In the genomic region with DNA sequence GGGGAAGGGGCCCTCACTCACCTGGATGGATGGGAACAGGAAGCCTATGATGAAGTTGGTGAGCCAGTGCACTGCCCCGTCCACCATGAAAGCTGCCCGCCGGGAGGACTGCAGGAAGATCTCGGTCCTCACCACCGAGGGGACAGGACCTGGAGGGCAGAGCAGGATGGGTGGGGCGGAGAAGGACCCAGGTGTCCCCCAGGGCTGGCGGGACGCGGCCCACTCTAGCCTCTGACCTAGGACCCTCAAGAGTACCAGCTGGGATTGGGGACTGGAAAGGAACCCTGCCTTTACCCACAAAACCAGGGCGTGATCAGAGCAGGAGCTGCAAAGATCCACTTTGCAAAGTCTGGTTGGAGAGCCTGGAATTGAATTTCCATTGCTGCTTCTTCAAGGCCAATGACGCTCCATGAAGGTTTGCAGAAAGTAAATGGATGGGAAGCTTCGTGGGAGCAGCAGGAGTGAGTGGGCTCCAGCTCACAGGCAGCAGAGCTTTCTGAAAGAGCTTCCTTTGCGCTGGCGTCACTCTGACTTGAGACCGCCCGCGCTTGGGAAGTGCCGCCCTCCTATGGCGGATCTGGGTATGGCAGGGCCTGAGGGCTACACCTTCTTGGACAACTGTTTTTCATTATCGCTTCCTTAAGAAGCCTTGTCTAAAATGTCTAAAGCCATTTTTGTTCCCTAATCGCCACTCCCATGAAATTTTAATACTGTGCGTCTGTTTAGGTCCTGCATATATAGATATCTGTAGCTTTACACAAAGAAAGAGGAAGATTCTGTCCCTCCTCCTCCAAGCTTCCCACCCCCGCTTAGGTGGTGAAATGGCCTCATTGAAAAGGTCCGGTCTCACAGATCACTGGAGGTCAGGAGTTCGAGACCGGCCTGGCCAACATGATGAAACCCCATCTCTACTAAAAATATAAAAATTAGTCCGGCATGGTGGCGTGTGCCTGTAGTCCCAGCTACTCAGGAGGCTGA, we compare ENCODE assay signal across 8 cellular contexts. TPM values are rescaled to one million over a fixed set of nuclear protein-coding genes. Genes with fewer than 3 reads are reported as not detected.
DNase-seq lines count a peak whose midpoint lies in the region; ATAC-seq, FAIRE-seq and TF ChIP-seq lines count a peak whose summit lies in the region.

No MANE protein-coding gene starts in this region.

- peak; percentile 88 for DNase-seq in AG10803 (ENCODE audit: low read depth)
- peak; percentile 75 for DNase-seq in GM19239 (ENCODE audit: insufficient read length, low spot score)
- DNase-seq in NCI-H748 (lab: John Stamatoyannopoulos, UW; ENCODE audit: unreplicated experiment) = peak; percentile 57
- DNase-seq in activated CD4-positive, alpha-beta memory T cell treated with anti-CD3 and anti-CD28 coated beads for 36 hours = peak; percentile 90
- peak; percentile 26 to 82 (median 74) for DNase-seq in dorsolateral prefrontal cortex
- peak; percentile 72 to 88 for DNase-seq in memory B cell (ENCODE audit: low spot score in 2 of 2)
- DNase-seq in stimulated activated CD8-positive, alpha-beta memory T cell treated with anti-CD3 and anti-CD28 coated beads, Interleukin-15, amount 100 ng/mL, for 1 hour (ENCODE audit: low read depth) = peak; percentile 75

- no peak overlapping the region for H3K27ac Mint-ChIP-seq in activated CD4-positive, alpha-beta memory T cell treated with anti-CD3 and anti-CD28 coated beads for 36 hours
- no peak overlapping the region for H3K27ac Mint-ChIP-seq in memory B cell

- no peaks in the 10 kb centered on the region for H3K36me3 Mint-ChIP-seq in activated CD4-positive, alpha-beta memory T cell treated with anti-CD3 and anti-CD28 coated beads for 36 hours
- H3K36me3 Mint-ChIP-seq in memory B cell = no peaks in the 10 kb centered on the region

- H3K27me3 Mint-ChIP-seq in activated CD4-positive, alpha-beta memory T cell treated with anti-CD3 and anti-CD28 coated beads for 36 hours = no peaks in the 10 kb centered on the region
- H3K27me3 Mint-ChIP-seq in memory B cell = peaks cover 13% of the 10 kb centered on the region

- H3K4me3 ChIP-seq in AG10803 (ENCODE audit: low read length) (no peak overlapping the region), dorsolateral prefrontal cortex (no peak overlapping the region)

- intact Hi-C loops in activated CD4-positive, alpha-beta memory T cell treated with anti-CD3 and anti-CD28 coated beads for 36 hours (cut with micrococcal nuclease) = loop anchor here (1.0 to 5.0 kb wide), 2 partner anchors 87 to 97 kb away; no protein-coding TSS in a partner anchor
- intact Hi-C loops in dorsolateral prefrontal cortex (cut with DNase I) = loop anchor here in 1 of 2 donors (5.0 kb wide), 1 partner anchor 88 kb away; no protein-coding TSS in a partner anchor

- ATAC-seq in memory B cell (ENCODE audit: low read depth) (peak; percentile 74), HG03378 (IDR thresholded peaks at IDR 0.05; ENCODE audit: unreplicated experiment) (no peak)

- TF ChIP-seq CTCF in AG10803 (conservative IDR thresholded peaks at IDR 0.05; ENCODE audit: low read length) = peak; percentile 94
- TF ChIP-seq CTCF in dorsolateral prefrontal cortex (IDR thresholded peaks at IDR 0.05 in 54 of 56, conservative IDR thresholded peaks at IDR 0.05 in 2 of 56; ENCODE audit: low read depth in 1 of 56, partially characterized antibody in 56 of 56) = peak; percentile 67 to 96 (median 88)

- no peaks in the 10 kb centered on the region for H3K9me3 Mint-ChIP-seq in activated CD4-positive, alpha-beta memory T cell treated with anti-CD3 and anti-CD28 coated beads for 36 hours
- no peaks in the 10 kb centered on the region for H3K9me3 Mint-ChIP-seq in memory B cell

- POLR2A ChIA-PET in activated CD4-positive, alpha-beta memory T cell treated with anti-CD3 and anti-CD28 coated beads for 36 hours (lab: Charles Lee) = interaction anchor here (0.6 to 1.1 kb wide), 5 partner anchors 18 to 146 kb away, joined by 3 to 5 read pairs (median 4); no protein-coding TSS in a partner anchor

- H3K27ac ChIP-seq in dorsolateral prefrontal cortex = no peak overlapping the region

- FAIRE-seq in GM19239 (lab: Jason Lieb, UNC) = peak; percentile 92

- H3K27me3 ChIP-seq in dorsolateral prefrontal cortex = no peaks in the 10 kb centered on the region

- CTCF ChIA-PET in activated CD4-positive, alpha-beta memory T cell treated with anti-CD3 and anti-CD28 coated beads for 36 hours (lab: Charles Lee) = interaction anchor here (0.6 to 7.7 kb wide), 58 partner anchors 10 to 408 kb away, joined by 3 to 224 read pairs (median 6); a partner anchor contains a TSS

- H3K4me3 Mint-ChIP-seq in activated CD4-positive, alpha-beta memory T cell treated with anti-CD3 and anti-CD28 coated beads for 36 hours = no peak overlapping the region
- H3K4me3 Mint-ChIP-seq in memory B cell = no peak overlapping the region

- no peaks in the 10 kb centered on the region for H3K4me1 Mint-ChIP-seq in activated CD4-positive, alpha-beta memory T cell treated with anti-CD3 and anti-CD28 coated beads for 36 hours (ENCODE audit: low read depth)
- H3K4me1 Mint-ChIP-seq in memory B cell = peaks cover 16% of the 10 kb centered on the region

RNA-seq across cellular contexts. Expression of a gene that starts 21.2 kb away (rescaled TPM):
- total RNA-seq in activated CD4-positive, alpha-beta memory T cell treated with anti-CD3 and anti-CD28 coated beads for 36 hours = not detected
- total RNA-seq in dorsolateral prefrontal cortex = under 1 TPM in 1 of 120 experiments, not detected in 119; 0.35 TPM

RNA-seq across cellular contexts. Expression of a gene that starts 59.4 kb away (rescaled TPM):
- total RNA-seq in activated CD4-positive, alpha-beta memory T cell treated with anti-CD3 and anti-CD28 coated beads for 36 hours = under 1 TPM; 0.17 to 0.26 TPM
- under 1 TPM in 1 of 120 experiments, not detected in 119; 0.65 TPM for total RNA-seq in dorsolateral prefrontal cortex
